In genomic region chr9:68678430-68678829, GRCh38 we compare ENCODE assay signal across 8 cellular contexts. TPM values are rescaled to one million over a fixed set of nuclear protein-coding genes. Genes with fewer than 3 reads are reported as not detected.
A peak's percentile ranks its signal among the peaks of the same experiment; 100 is the strongest.
DNase-seq lines count a peak whose midpoint lies in the region; ATAC-seq and TF ChIP-seq lines count a peak whose summit lies in the region.

No MANE protein-coding gene starts in this region.

- no peak overlapping the region for H3K27ac ChIP-seq in OCI-LY3 (ENCODE audit: low read length)

- peak overlapping the region; percentile 67 for H3K4me2 ChIP-seq in OCI-LY3 (ENCODE audit: low read length)

- H3K4me1 Mint-ChIP-seq in activated T-helper 17 cell treated with anti-CD3 and anti-CD28 coated beads, Interleukin-2, amount 50 U/mL, for 72 hours: no peaks in the 10 kb centered on the region

- peaks cover 4% of the 10 kb centered on the region for H3K4me1 ChIP-seq in OCI-LY3 (ENCODE audit: low read length)

- no peak overlapping the region for H3K4me3 Mint-ChIP-seq in activated T-helper 17 cell treated with anti-CD3 and anti-CD28 coated beads, Interleukin-2, amount 50 U/mL, for 72 hours

- peak; percentile 57 for TF ChIP-seq CTCF in OCI-LY3 (IDR thresholded peaks at IDR 0.05; ENCODE audit: low read depth, low read length)

- no peaks in the 10 kb centered on the region for H3K79me2 ChIP-seq in OCI-LY3 (ENCODE audit: low read length)

- H3K9me3 Mint-ChIP-seq in activated T-helper 17 cell treated with anti-CD3 and anti-CD28 coated beads, Interleukin-2, amount 50 U/mL, for 72 hours: no peaks in the 10 kb centered on the region

- H3K27ac Mint-ChIP-seq in activated T-helper 17 cell treated with anti-CD3 and anti-CD28 coated beads, Interleukin-2, amount 50 U/mL, for 72 hours: no peak overlapping the region

- H2AFZ ChIP-seq in OCI-LY3 (ENCODE audit: low read depth, low read length): peak overlapping the region; percentile 80

- H4K20me1 ChIP-seq in OCI-LY3 (ENCODE audit: insufficient read depth, low read length): no peaks in the 10 kb centered on the region

- no peaks in the 10 kb centered on the region for H3K36me3 Mint-ChIP-seq in activated T-helper 17 cell treated with anti-CD3 and anti-CD28 coated beads, Interleukin-2, amount 50 U/mL, for 72 hours (ENCODE audit: low read depth)

- ATAC-seq in Right ventricle myocardium inferior (peak; percentile 59), left cardiac atrium (peak; percentile 79 to 82), GM21360 (IDR thresholded peaks at IDR 0.05; ENCODE audit: unreplicated experiment) (no peak), GM21515 (IDR thresholded peaks at IDR 0.05; ENCODE audit: unreplicated experiment) (no peak)
- no peak for ATAC-seq in activated T-helper 17 cell treated with anti-CD3 and anti-CD28 coated beads, Interleukin-2, amount 50 U/mL, for 72 hours (replicated peaks)

- no peaks in the 10 kb centered on the region for H3K36me3 ChIP-seq in OCI-LY3 (replicated peaks; ENCODE audit: low read depth, low read length)

- peaks cover 20% of the 10 kb centered on the region for H3K27me3 Mint-ChIP-seq in activated T-helper 17 cell treated with anti-CD3 and anti-CD28 coated beads, Interleukin-2, amount 50 U/mL, for 72 hours

- H3K9ac ChIP-seq in OCI-LY3 (ENCODE audit: low read length): peak overlapping the region; percentile 19; the same call in 1 of the 2 replicates

- peaks cover 68% of the 10 kb centered on the region for H3K27me3 ChIP-seq in OCI-LY3 (ENCODE audit: low read depth, low read length)

- DNase-seq in Right ventricle myocardium inferior (ENCODE audit: missing footprints) (no peak), cardiac septum (ENCODE audit: low spot score) (no peak), left cardiac atrium (no peak), LoVo (ENCODE audit: low spot score) (no peak)

- peak overlapping the region; percentile 69 for H3K4me3 ChIP-seq in OCI-LY3 (ENCODE audit: low read length)

- no peaks in the 10 kb centered on the region for H3K9me3 ChIP-seq in OCI-LY3 (ENCODE audit: insufficient read depth, low read length)

- intact Hi-C loops in Right ventricle myocardium inferior (cut with DNase I): no loop called here
- intact Hi-C loops in cardiac septum (cut with DNase I): no loop called here
- intact Hi-C loops in left cardiac atrium (cut with DNase I): loop anchor here in 1 of 2 donors (10.0 kb wide), 1 partner anchor 94 kb away; no protein-coding TSS in a partner anchor

RNA-seq across cellular contexts. Expression of gene PIP5K1B, which starts 26.6 kb away (rescaled TPM):
- total RNA-seq in Right ventricle myocardium inferior: 60.6 TPM
- 27.1 TPM for total RNA-seq in cardiac septum
- total RNA-seq in left cardiac atrium: 10 to 100 TPM; 47.0 to 50.1 TPM
- total RNA-seq in activated T-helper 17 cell treated with anti-CD3 and anti-CD28 coated beads, Interleukin-2, amount 50 U/mL, for 72 hours: under 1 TPM; 0.17 to 0.37 TPM

Comparison
In these comparisons a context has a peak if more than half of its experiments do, and no peak if none do; other contexts are left out.
1. ATAC-seq: peak in Right ventricle myocardium inferior (single experiment) and left cardiac atrium (2 of 2); none in GM21360 (single experiment), GM21515 (single experiment) and activated T-helper 17 cell treated with anti-CD3 and anti-CD28 coated beads, Interleukin-2, amount 50 U/mL, for 72 hours (single experiment).
2. RNA of gene PIP5K1B, which starts 26.6 kb away (total RNA-seq): 60.6 TPM in Right ventricle myocardium inferior (single experiment), 47.0 to 50.1 TPM in left cardiac atrium and 27.1 TPM in cardiac septum (single experiment); 0.17 to 0.37 TPM in activated T-helper 17 cell treated with anti-CD3 and anti-CD28 coated beads, Interleukin-2, amount 50 U/mL, for 72 hours; every median in the first group is over 10 times any median in the second.